ENCODE assay signal across 14 cellular contexts in the genomic region with DNA sequence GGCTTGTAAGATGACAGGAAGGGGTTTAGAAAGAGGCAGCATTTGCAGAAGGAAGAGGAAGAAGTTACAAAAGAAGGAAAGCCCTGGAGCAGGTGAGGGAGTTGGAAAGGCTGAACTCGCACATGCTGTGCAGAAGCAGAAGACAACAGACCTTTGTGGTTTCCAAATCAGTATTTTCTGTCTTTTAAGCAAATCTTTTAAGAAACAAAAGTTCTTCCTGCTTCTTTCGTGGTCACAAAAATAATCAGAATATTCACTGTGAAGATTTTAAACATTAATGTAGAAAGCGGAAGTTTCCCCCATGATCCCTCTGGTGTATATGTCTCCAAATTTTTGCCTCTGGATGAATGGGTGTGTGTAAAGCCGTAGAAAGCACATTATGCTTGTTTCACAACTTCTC. TPM values are rescaled to one million over a fixed set of nuclear protein-coding genes. Genes with fewer than 3 reads are reported as not detected.
DNase-seq lines count a peak whose midpoint lies in the region; ATAC-seq and TF ChIP-seq lines count a peak whose summit lies in the region.
"Had no signal": no experiment of that assay in that cellular context is flagged by ENCODE, and none has a peak within 500 bp of the region (broad histone marks: within the 10 kb centered on the region; RNA-seq: fewer than 3 reads in every experiment).

No MANE protein-coding gene starts in this region.

- no peaks in the 10 kb centered on the region for H3K27me3 ChIP-seq in HAP-1 (ENCODE audit: low read depth)
- no peaks in the 10 kb centered on the region for H3K27me3 ChIP-seq in GM23338 (ENCODE audit: insufficient read depth)
- H3K27me3 ChIP-seq: MG63 had no signal

- H3K4me2 ChIP-seq in GM23338: no peak overlapping the region

- no peaks in the 10 kb centered on the region for H3K27me3 Mint-ChIP-seq in stimulated activated naive CD8-positive, alpha-beta T cell treated with anti-CD3 and anti-CD28 coated beads, Interleukin-15, Interleukin-2, amounts not matched to agents 100 ng/mL and 50 ng/mL, for 24 hours
- H3K27me3 Mint-ChIP-seq in stimulated activated naive CD8-positive, alpha-beta T cell treated with anti-CD3 and anti-CD28 coated beads, Interleukin-15, amount 100 ng/mL, for 72 hours: no peaks in the 10 kb centered on the region
- H3K27me3 Mint-ChIP-seq in activated T-helper 2 cell treated with anti-CD3 and anti-CD28 coated beads, Interferon-gamma antibody, Interleukin-2, Interleukin-4, amounts not matched to agents 10 μg/mL and 5 μg/mL and 100 μg/mL, durations not matched to agents 14 hours and 24 hours and 36 hours (ENCODE audit: low read depth): no peaks in the 10 kb centered on the region
- peaks cover 2% of the 10 kb centered on the region for H3K27me3 Mint-ChIP-seq in GM23338 (ENCODE audit: insufficient read depth, low read depth, poor library complexity)

- H3K4me1 ChIP-seq in HAP-1 (no peaks in the 10 kb centered on the region), GM23338 (ENCODE audit: insufficient read depth) (no peaks in the 10 kb centered on the region; the same call in 1 of the 2 replicates)

- peaks cover 18% of the 10 kb centered on the region; the same call in 1 of the 2 replicates for H4K20me1 ChIP-seq in GM23338 (replicated peaks; ENCODE audit: insufficient read depth)

- H3F3A ChIP-seq in GM23338 (replicated peaks; ENCODE audit: low read depth): no peaks in the 10 kb centered on the region

- H3K9me3 ChIP-seq in KOPT-K1 (ENCODE audit: insufficient read depth, low read length, poor library complexity, severe bottlenecking): peaks cover 25% of the 10 kb centered on the region
- peaks cover 9% of the 10 kb centered on the region for H3K9me3 ChIP-seq in HAP-1

- H3K79me2 ChIP-seq in GM23338 (replicated peaks; ENCODE audit: insufficient read depth): peaks cover 97% of the 10 kb centered on the region

- H3K36me3 ChIP-seq in KOPT-K1 (ENCODE audit: insufficient read depth, low read length) (peaks cover 34% of the 10 kb centered on the region), HAP-1 (replicated peaks) (no peaks in the 10 kb centered on the region), GM23338 (ENCODE audit: insufficient read depth) (no peaks in the 10 kb centered on the region)
- H3K36me3 ChIP-seq: MG63 had no signal

- H3K4me3 ChIP-seq in HAP-1 (no peak overlapping the region), GM23338 (no peak overlapping the region)
- H3K4me3 ChIP-seq: MG63 had no signal

- no peak overlapping the region for H2AFZ ChIP-seq in GM23338

- no peak for ATAC-seq in stimulated activated naive CD8-positive, alpha-beta T cell treated with anti-CD3 and anti-CD28 coated beads, Interleukin-15, amount 100 ng/mL, for 72 hours
- ATAC-seq in HG03378 (IDR thresholded peaks at IDR 0.05; ENCODE audit: unreplicated experiment) (no peak), GM23338 (no peak), HG03342 (IDR thresholded peaks at IDR 0.05; ENCODE audit: unreplicated experiment) (no peak)
- ATAC-seq: stimulated activated naive B cell treated with anti-CD40 and anti-IgM and Interleukin-4, amounts not matched to agents 10 μg/mL and 1 μg/mL and 100 μg/mL, for 72 hours had no signal

- H3K9me3 Mint-ChIP-seq in stimulated activated naive CD8-positive, alpha-beta T cell treated with anti-CD3 and anti-CD28 coated beads, Interleukin-15, Interleukin-2, amounts not matched to agents 100 ng/mL and 50 ng/mL, for 24 hours: peaks cover 17% of the 10 kb centered on the region
- H3K9me3 Mint-ChIP-seq in stimulated activated naive CD8-positive, alpha-beta T cell treated with anti-CD3 and anti-CD28 coated beads, Interleukin-15, amount 100 ng/mL, for 72 hours: peaks cover 14 to 19% of the 10 kb centered on the region in 2 donors
- peaks cover 28% of the 10 kb centered on the region for H3K9me3 Mint-ChIP-seq in activated T-helper 2 cell treated with anti-CD3 and anti-CD28 coated beads, Interferon-gamma antibody, Interleukin-2, Interleukin-4, amounts not matched to agents 10 μg/mL and 5 μg/mL and 100 μg/mL, durations not matched to agents 14 hours and 24 hours and 36 hours
- peaks cover 23% of the 10 kb centered on the region for H3K9me3 Mint-ChIP-seq in GM23338

- no peak for DNase-seq in stimulated activated naive CD8-positive, alpha-beta T cell treated with anti-CD3 and anti-CD28 coated beads, Interleukin-15, amount 100 ng/mL, for 72 hours
- no peak for DNase-seq in activated T-helper 2 cell treated with anti-CD3 and anti-CD28 coated beads, Interferon-gamma antibody, Interleukin-2, Interleukin-4, amounts not matched to agents 10 μg/mL and 5 μg/mL and 100 μg/mL, durations not matched to agents 14 hours and 24 hours and 36 hours (ENCODE audit: low spot score)
- DNase-seq in HAP-1 (ENCODE audit: low spot score in 2 of 2) (no peak), GM23338 (ENCODE audit: low spot score) (no peak)
- DNase-seq: MG63; midbrain; NCI-H345; stimulated activated CD4-positive, alpha-beta T cell treated with anti-CD3 and anti-CD28 coated beads, Interleukin-2, amount 100 ng/mL, for 24 hours; stimulated activated naive B cell treated with anti-CD40 and anti-IgM and Interleukin-4, amounts not matched to agents 10 μg/mL and 1 μg/mL and 100 μg/mL, for 72 hours had no signal

- peaks cover 15% of the 10 kb centered on the region for H3K36me3 Mint-ChIP-seq in stimulated activated naive CD8-positive, alpha-beta T cell treated with anti-CD3 and anti-CD28 coated beads, Interleukin-15, Interleukin-2, amounts not matched to agents 100 ng/mL and 50 ng/mL, for 24 hours (ENCODE audit: low read depth)
- H3K36me3 Mint-ChIP-seq in activated T-helper 2 cell treated with anti-CD3 and anti-CD28 coated beads, Interferon-gamma antibody, Interleukin-2, Interleukin-4, amounts not matched to agents 10 μg/mL and 5 μg/mL and 100 μg/mL, durations not matched to agents 14 hours and 24 hours and 36 hours (ENCODE audit: low read depth): peaks cover 39% of the 10 kb centered on the region
- peaks cover 31% of the 10 kb centered on the region for H3K36me3 Mint-ChIP-seq in GM23338 (ENCODE audit: low read depth)

- H3K27ac Mint-ChIP-seq in stimulated activated naive CD8-positive, alpha-beta T cell treated with anti-CD3 and anti-CD28 coated beads, Interleukin-15, Interleukin-2, amounts not matched to agents 100 ng/mL and 50 ng/mL, for 24 hours: peak overlapping the region; percentile 48
- no peak overlapping the region for H3K27ac Mint-ChIP-seq in stimulated activated naive CD8-positive, alpha-beta T cell treated with anti-CD3 and anti-CD28 coated beads, Interleukin-15, amount 100 ng/mL, for 72 hours
- H3K27ac Mint-ChIP-seq in activated T-helper 2 cell treated with anti-CD3 and anti-CD28 coated beads, Interferon-gamma antibody, Interleukin-2, Interleukin-4, amounts not matched to agents 10 μg/mL and 5 μg/mL and 100 μg/mL, durations not matched to agents 14 hours and 24 hours and 36 hours: peak overlapping the region; percentile 34
- H3K27ac Mint-ChIP-seq in GM23338: no peak overlapping the region
- H3K27ac Mint-ChIP-seq: stimulated activated naive B cell treated with anti-CD40 and anti-IgM and Interleukin-4, amounts not matched to agents 10 μg/mL and 1 μg/mL and 100 μg/mL, for 72 hours had no signal

- no peak for TF ChIP-seq CTCF in GM23338 (conservative IDR thresholded peaks at IDR 0.05; ENCODE audit: low read depth in 2 of 2)

- intact Hi-C loops in activated T-helper 2 cell treated with anti-CD3 and anti-CD28 coated beads, Interferon-gamma antibody, Interleukin-2, Interleukin-4, amounts not matched to agents 10 μg/mL and 5 μg/mL and 100 μg/mL, durations not matched to agents 14 hours and 24 hours and 36 hours (cut with micrococcal nuclease): no loop called here

- H3K9me2 ChIP-seq in GM23338 (ENCODE audit: insufficient read depth): no peaks in the 10 kb centered on the region

- no peak overlapping the region for H3K4me3 Mint-ChIP-seq in stimulated activated naive CD8-positive, alpha-beta T cell treated with anti-CD3 and anti-CD28 coated beads, Interleukin-15, Interleukin-2, amounts not matched to agents 100 ng/mL and 50 ng/mL, for 24 hours
- no peak overlapping the region for H3K4me3 Mint-ChIP-seq in stimulated activated naive CD8-positive, alpha-beta T cell treated with anti-CD3 and anti-CD28 coated beads, Interleukin-15, amount 100 ng/mL, for 72 hours
- no peak overlapping the region for H3K4me3 Mint-ChIP-seq in activated T-helper 2 cell treated with anti-CD3 and anti-CD28 coated beads, Interferon-gamma antibody, Interleukin-2, Interleukin-4, amounts not matched to agents 10 μg/mL and 5 μg/mL and 100 μg/mL, durations not matched to agents 14 hours and 24 hours and 36 hours (ENCODE audit: low read depth)
- H3K4me3 Mint-ChIP-seq in GM23338: no peak overlapping the region
- H3K4me3 Mint-ChIP-seq: stimulated activated naive B cell treated with anti-CD40 and anti-IgM and Interleukin-4, amounts not matched to agents 10 μg/mL and 1 μg/mL and 100 μg/mL, for 72 hours had no signal

- in situ Hi-C loops in HAP-1 (cut with MboI; ENCODE audit: low sequenced_read_pairs): no loop called here

- H3K4me1 Mint-ChIP-seq in stimulated activated naive CD8-positive, alpha-beta T cell treated with anti-CD3 and anti-CD28 coated beads, Interleukin-15, Interleukin-2, amounts not matched to agents 100 ng/mL and 50 ng/mL, for 24 hours (ENCODE audit: low read depth): peaks cover 19% of the 10 kb centered on the region
- peaks cover 24% of the 10 kb centered on the region for H3K4me1 Mint-ChIP-seq in stimulated activated naive CD8-positive, alpha-beta T cell treated with anti-CD3 and anti-CD28 coated beads, Interleukin-15, amount 100 ng/mL, for 72 hours
- H3K4me1 Mint-ChIP-seq in activated T-helper 2 cell treated with anti-CD3 and anti-CD28 coated beads, Interferon-gamma antibody, Interleukin-2, Interleukin-4, amounts not matched to agents 10 μg/mL and 5 μg/mL and 100 μg/mL, durations not matched to agents 14 hours and 24 hours and 36 hours (ENCODE audit: low read depth): peaks cover 23% of the 10 kb centered on the region
- H3K4me1 Mint-ChIP-seq in GM23338: peaks cover 12% of the 10 kb centered on the region; the same call in 1 of the 3 replicates

- H3K27ac ChIP-seq in KOPT-K1 (ENCODE audit: low read depth, low read length, poor library complexity, severe bottlenecking) (peak overlapping the region; percentile 40), GM23338 (ENCODE audit: low read depth) (no peak overlapping the region)
- H3K27ac ChIP-seq: RWPE1 had no signal

TF ChIP-seq in GM23338, 12 proteins besides CTCF, POLR2A, EP300 and RAD21:
- TF ChIP-seq ZNF114 (CRISPR knock-in tag; IDR thresholded peaks at IDR 0.05) (no peak), STAT1 (IDR thresholded peaks at IDR 0.05; ENCODE audit: unreplicated experiment) (no peak)

RNA-seq across cellular contexts. Expression of a gene that starts 25.8 kb away (rescaled TPM):
- total RNA-seq in activated T-helper 2 cell treated with anti-CD3 and anti-CD28 coated beads, Interferon-gamma antibody, Interleukin-2, Interleukin-4, amounts not matched to agents 10 μg/mL and 5 μg/mL and 100 μg/mL, durations not matched to agents 14 hours and 24 hours and 36 hours: 34.8 and 36.6 TPM in 2 replicates
- total RNA-seq in GM23338 (2014; rRNA removed; shearing (Covaris generic)): 42.1 and 52.9 TPM in 2 replicates
- 22.4 and 31.9 TPM in 2 replicates for polyA plus RNA-seq in GM23338 (2016; fragmentation: Nextera tagmentation; extraction: Ambion mirVana)

RNA-seq across cellular contexts. Expression of a gene that starts 39.7 kb away (rescaled TPM):
- total RNA-seq in activated T-helper 2 cell treated with anti-CD3 and anti-CD28 coated beads, Interferon-gamma antibody, Interleukin-2, Interleukin-4, amounts not matched to agents 10 μg/mL and 5 μg/mL and 100 μg/mL, durations not matched to agents 14 hours and 24 hours and 36 hours: 83.9 and 92.0 TPM in 2 replicates
- 46.9 and 54.5 TPM in 2 replicates for total RNA-seq in GM23338 (2014; rRNA removed; shearing (Covaris generic))
- 38.7 and 44.5 TPM in 2 replicates for polyA plus RNA-seq in GM23338 (2016; fragmentation: Nextera tagmentation; extraction: Ambion mirVana)

Comparison
In these comparisons a context has a peak if more than half of its experiments do, and no peak if none do; other contexts are left out.
1. H3K27ac Mint-ChIP-seq: peak in stimulated activated naive CD8-positive, alpha-beta T cell treated with anti-CD3 and anti-CD28 coated beads, Interleukin-15, Interleukin-2, amounts not matched to agents 100 ng/mL and 50 ng/mL, for 24 hours (single experiment) and activated T-helper 2 cell treated with anti-CD3 and anti-CD28 coated beads, Interferon-gamma antibody, Interleukin-2, Interleukin-4, amounts not matched to agents 10 μg/mL and 5 μg/mL and 100 μg/mL, durations not matched to agents 14 hours and 24 hours and 36 hours (single experiment); none in stimulated activated naive CD8-positive, alpha-beta T cell treated with anti-CD3 and anti-CD28 coated beads, Interleukin-15, amount 100 ng/mL, for 72 hours (0 of 2) and GM23338 (single experiment).